8 cellular contexts compared by ENCODE assay signal in genomic region chr6:110053395-110054240, GRCh38.
DNase-seq lines count a peak whose midpoint lies in the region; ATAC-seq, FAIRE-seq and TF ChIP-seq lines count a peak whose summit lies in the region.

No MANE protein-coding gene starts in this region.

- no peaks in the 10 kb centered on the region for H3K79me2 ChIP-seq in OCI-LY3 (ENCODE audit: low read length)
- no peaks in the 10 kb centered on the region for H3K79me2 ChIP-seq in endothelial cell of umbilical vein (ENCODE audit: control insufficient read depth, insufficient read depth, low read length)

- no peak overlapping the region for H3K27ac ChIP-seq in CD4-positive, alpha-beta memory T cell (ENCODE audit: low read depth, low read length)
- H3K27ac ChIP-seq in OCI-LY3 (ENCODE audit: low read length) = no peak overlapping the region
- no peak overlapping the region for H3K27ac ChIP-seq in endothelial cell of umbilical vein (ENCODE audit: insufficient read depth, low read depth, low read length)

- no peaks in the 10 kb centered on the region for H3K9me3 Mint-ChIP-seq in CD4-positive, alpha-beta memory T cell
- no peaks in the 10 kb centered on the region for H3K9me3 Mint-ChIP-seq in HFFc6

- no peaks in the 10 kb centered on the region for H3K27me3 ChIP-seq in CD4-positive, alpha-beta memory T cell (ENCODE audit: insufficient read depth, low read length)
- H3K27me3 ChIP-seq in OCI-LY3 (ENCODE audit: low read depth, low read length) (no peaks in the 10 kb centered on the region; the same call in 1 of the 2 replicates), endothelial cell of umbilical vein (ENCODE audit: control insufficient read depth in 2 of 2, insufficient read depth in 2 of 2, low read length in 2 of 2) (peaks cover 3 to 29% of the 10 kb centered on the region in 2 experiments)

- H3K27ac Mint-ChIP-seq in CD4-positive, alpha-beta memory T cell = no peak overlapping the region
- H3K27ac Mint-ChIP-seq in HFFc6 = no peak overlapping the region

- ATAC-seq in HG03378 (IDR thresholded peaks at IDR 0.05; ENCODE audit: unreplicated experiment) = no peak
- no peak for ATAC-seq in GM18861 (IDR thresholded peaks at IDR 0.05; ENCODE audit: unreplicated experiment)
- ATAC-seq in HG03354 (IDR thresholded peaks at IDR 0.05; ENCODE audit: poor library complexity, severe bottlenecking, unreplicated experiment) = no peak

- no peaks in the 10 kb centered on the region for H3K4me1 ChIP-seq in CD4-positive, alpha-beta memory T cell (ENCODE audit: insufficient read depth, low read length)
- H3K4me1 ChIP-seq in OCI-LY3 (ENCODE audit: low read length) = peaks cover 7% of the 10 kb centered on the region; the same call in 1 of the 2 replicates
- no peaks in the 10 kb centered on the region for H3K4me1 ChIP-seq in endothelial cell of umbilical vein (ENCODE audit: control insufficient read depth, extremely low read depth, insufficient read depth, low read length)

- no peaks in the 10 kb centered on the region for H3K9me3 ChIP-seq in CD4-positive, alpha-beta memory T cell (ENCODE audit: control insufficient read depth in 1 of 2, low read length in 2 of 2)
- no peaks in the 10 kb centered on the region for H3K9me3 ChIP-seq in OCI-LY3 (ENCODE audit: insufficient read depth, low read length)
- H3K9me3 ChIP-seq in endothelial cell of umbilical vein (replicated peaks; ENCODE audit: control insufficient read depth, insufficient read depth, low read length) = no peaks in the 10 kb centered on the region

- H3K9ac ChIP-seq in OCI-LY3 (ENCODE audit: low read length) (no peak overlapping the region), endothelial cell of umbilical vein (replicated peaks; ENCODE audit: extremely low read depth, insufficient read depth, low read length) (no peak overlapping the region)

- intact Hi-C loops in CD4-positive, alpha-beta memory T cell (cut with micrococcal nuclease) = loop anchor here (1.0 kb wide), 1 partner anchor 348 kb away; no protein-coding TSS in a partner anchor
- intact Hi-C loops in endothelial cell of umbilical vein (cut with micrococcal nuclease) = loop anchor here (1.0 kb wide), 4 partner anchors 14 to 526 kb away; no protein-coding TSS in a partner anchor

- TF ChIP-seq POLR2A in endothelial cell of umbilical vein (IDR thresholded peaks at IDR 0.05; ENCODE audit: low read depth, low read length) = no peak

- H2AFZ ChIP-seq in OCI-LY3 (ENCODE audit: low read depth, low read length) (no peak overlapping the region), endothelial cell of umbilical vein (ENCODE audit: low read depth, low read length) (no peak overlapping the region)

- no TSS peak for BruUV-seq in endothelial cell of umbilical vein (replicated peaks; lab: Mats Ljungman, UMichigan)

- dilution Hi-C loops in endothelial cell of umbilical vein (cut with MboI; ENCODE audit: extremely low pct_ligation_motif_present, low sequenced_read_pairs) = no loop called here

- H3K4me3 ChIP-seq in CD4-positive, alpha-beta memory T cell (ENCODE audit: low read length in 2 of 2) = no peak overlapping the region
- no peak overlapping the region for H3K4me3 ChIP-seq in OCI-LY3 (ENCODE audit: low read length)
- no peak overlapping the region for H3K4me3 ChIP-seq in endothelial cell of umbilical vein (replicated peaks in 1 of 3; ENCODE audit: insufficient read depth in 1 of 3, low read depth in 1 of 3, low read length in 3 of 3)

- no peaks in the 10 kb centered on the region for H3K9me1 ChIP-seq in endothelial cell of umbilical vein (replicated peaks; ENCODE audit: control insufficient read depth, extremely low read depth, insufficient read depth, low read length)

- H3K4me2 ChIP-seq in OCI-LY3 (ENCODE audit: low read length) (no peak overlapping the region), endothelial cell of umbilical vein (ENCODE audit: insufficient read depth, low read length) (no peak overlapping the region)

- H3K36me3 Mint-ChIP-seq in CD4-positive, alpha-beta memory T cell = no peaks in the 10 kb centered on the region
- no peaks in the 10 kb centered on the region for H3K36me3 Mint-ChIP-seq in HFFc6 (ENCODE audit: low read depth)

- peaks cover 0 to 2% (median 0%) of the 10 kb centered on the region in 4 donors for H3K4me1 Mint-ChIP-seq in CD4-positive, alpha-beta memory T cell
- H3K4me1 Mint-ChIP-seq in HFFc6 (ENCODE audit: low read depth) = no peaks in the 10 kb centered on the region; the same call in 1 of the 2 replicates

- TF ChIP-seq CTCF in HFFc6 (IDR thresholded peaks at IDR 0.05) = peak; percentile 85
- peak; percentile 67 for TF ChIP-seq CTCF in OCI-LY3 (IDR thresholded peaks at IDR 0.05; ENCODE audit: low read depth, low read length)
- TF ChIP-seq CTCF in endothelial cell of umbilical vein (IDR thresholded peaks at IDR 0.05; ENCODE audit: extremely low read depth in 1 of 2, insufficient read depth in 1 of 2, low read depth in 1 of 2, low read length in 2 of 2) = peak; percentile 56 to 63

- CTCF ChIA-PET in CD4-positive, alpha-beta memory T cell (lab: Charles Lee; ENCODE audit: partially characterized antibody) = interaction anchor here (0.7 to 2.8 kb wide), 5 partner anchors 14 to 866 kb away, joined by 3 to 22 read pairs (median 5); no protein-coding TSS in a partner anchor
- CTCF ChIA-PET in endothelial cell of umbilical vein (lab: Charles Lee) = interaction anchor here (0.9 to 4.2 kb wide), 12 partner anchors 12 to 526 kb away, joined by 3 to 23 read pairs (median 4); no protein-coding TSS in a partner anchor

- DNase-seq in CD4-positive, alpha-beta memory T cell = peak in 4 of 5 donors; percentile 5 to 17 (median 8)
- DNase-seq in HFFc6 (peak; percentile 66), endothelial cell of umbilical vein (ENCODE audit: low read depth, low spot score) (peak; percentile 44), midbrain (lab: John Stamatoyannopoulos, UW) (peak; percentile 73)

- no peaks in the 10 kb centered on the region for H3K36me3 ChIP-seq in CD4-positive, alpha-beta memory T cell (ENCODE audit: insufficient read depth, low read length)
- no peaks in the 10 kb centered on the region for H3K36me3 ChIP-seq in OCI-LY3 (replicated peaks; ENCODE audit: low read depth, low read length)
- no peaks in the 10 kb centered on the region for H3K36me3 ChIP-seq in endothelial cell of umbilical vein (ENCODE audit: control insufficient read depth in 2 of 2, extremely low read depth in 1 of 2, insufficient read depth in 2 of 2, low read length in 2 of 2)

- FAIRE-seq in endothelial cell of umbilical vein (lab: Jason Lieb, UNC) = peak; percentile 70

- H4K20me1 ChIP-seq in OCI-LY3 (ENCODE audit: insufficient read depth, low read length) (no peaks in the 10 kb centered on the region), endothelial cell of umbilical vein (replicated peaks; ENCODE audit: control insufficient read depth, extremely low read depth, insufficient read depth, low read length) (no peaks in the 10 kb centered on the region)

- POLR2A ChIA-PET in CD4-positive, alpha-beta memory T cell (lab: Charles Lee; ENCODE audit: partially characterized antibody) = interaction anchor here (1.2 kb wide), 1 partner anchor 14 kb away, joined by 4 read pairs; no protein-coding TSS in a partner anchor
- POLR2A ChIA-PET in endothelial cell of umbilical vein (lab: Charles Lee) = no interaction called here

- H3K27me3 Mint-ChIP-seq in CD4-positive, alpha-beta memory T cell = peaks cover 5 to 13% of the 10 kb centered on the region in 2 donors
- peaks cover 37% of the 10 kb centered on the region for H3K27me3 Mint-ChIP-seq in HFFc6 (ENCODE audit: insufficient read depth)

- H3K4me3 Mint-ChIP-seq in CD4-positive, alpha-beta memory T cell = no peak overlapping the region
- no peak overlapping the region for H3K4me3 Mint-ChIP-seq in HFFc6

TF ChIP-seq in endothelial cell of umbilical vein, 7 proteins besides CTCF, POLR2A, EP300 and RAD21:
- TF ChIP-seq JUN (IDR thresholded peaks at IDR 0.05; ENCODE audit: borderline replicate concordance, insufficient read depth, insufficient read length, low read depth) = no peak
- no peak for TF ChIP-seq EZH2 (IDR thresholded peaks at IDR 0.05; ENCODE audit: borderline replicate concordance, low read depth, low read length, severe bottlenecking)

Comparison
In these comparisons a context has a peak if more than half of its experiments do, and no peak if none do; other contexts are left out.
1. DNase-seq: peak in every context shown above with its lines; median percentile 73 in midbrain; 66 in HFFc6; 44 in endothelial cell of umbilical vein; 8 in CD4-positive, alpha-beta memory T cell.